ENCODE assay signal across 26 cellular contexts in genomic region chr11:102330226-102330625, GRCh38. TPM values are rescaled to one million over a fixed set of nuclear protein-coding genes. Genes with fewer than 3 reads are reported as not detected.
DNase-seq lines count a peak whose midpoint lies in the region; ATAC-seq and TF ChIP-seq lines count a peak whose summit lies in the region.
"Had no signal": no experiment of that assay in that cellular context is flagged by ENCODE, and none has a peak within 500 bp of the region (broad histone marks: within the 10 kb centered on the region; RNA-seq: fewer than 3 reads in every experiment).

No MANE protein-coding gene starts in this region.

- TF ChIP-seq POLR2A in IMR-90 (IDR thresholded peaks at IDR 0.05; ENCODE audit: low read depth, low read length): no peak

- H2BK20ac ChIP-seq in IMR-90 (ENCODE audit: low read depth, low read length): peak overlapping the region; percentile 47; the same call in 1 of the 2 replicates

- H3K9me3 ChIP-seq in CD4-positive, alpha-beta T cell (ENCODE audit: control insufficient read depth, low read length): no peaks in the 10 kb centered on the region
- no peaks in the 10 kb centered on the region for H3K9me3 ChIP-seq in IMR-90 (ENCODE audit: control insufficient read depth, insufficient read depth, low read length)
- H3K9me3 ChIP-seq: colonic mucosa, esophagus muscularis mucosa, gastroesophageal sphincter, right lobe of liver, stomach, tibial nerve had no signal

- no peak overlapping the region for H4K91ac ChIP-seq in IMR-90 (ENCODE audit: insufficient read depth, low read depth, low read length)

- H3K9me3 Mint-ChIP-seq in CD4-positive, alpha-beta T cell: no peaks in the 10 kb centered on the region
- H3K9me3 Mint-ChIP-seq in mesothelial cell of epicardium (no peaks in the 10 kb centered on the region), chondrocyte (ENCODE audit: low read depth) (no peaks in the 10 kb centered on the region)
- H3K9me3 Mint-ChIP-seq: endodermal cell; T-helper 1 cell treated with Interleukin-12 subunit alpha and Interleukin-12 subunit beta and Interleukin-4 antibody, amounts not matched to agents 30 μg/mL and 1 μg/mL, for 36 hours had no signal

- no peak overlapping the region for H4K5ac ChIP-seq in IMR-90 (ENCODE audit: low read depth, low read length)

- no peak overlapping the region for H3K27ac ChIP-seq in CD4-positive, alpha-beta T cell (ENCODE audit: low read depth, low read length)
- no peak overlapping the region for H3K27ac ChIP-seq in IMR-90 (ENCODE audit: insufficient read depth, low read length)
- H3K27ac ChIP-seq: colonic mucosa, esophagus muscularis mucosa, gastroesophageal sphincter, right lobe of liver, RWPE1, stomach had no signal

- no peaks in the 10 kb centered on the region for H4K20me1 ChIP-seq in IMR-90 (ENCODE audit: insufficient read depth, low read length)

- dilution Hi-C loops in IMR-90 (cut with HindIII; ENCODE audit: low sequenced_read_pairs, unreplicated experiment): no loop called here

- WGBS in IMR-90 (ENCODE audit: extremely low coverage in 2 of 2, insufficient read length in 1 of 2), 2 experiments: 100% methylated on average over 1 of the region's 1 CpG; no CpG with 5 or more reads in 1 of the 2 experiments

- TF ChIP-seq CTCF in AG10803 (conservative IDR thresholded peaks at IDR 0.05; ENCODE audit: low read length) (no peak), IMR-90 (conservative IDR thresholded peaks at IDR 0.05; ENCODE audit: low read depth, low read length) (no peak), mesothelial cell of epicardium (IDR thresholded peaks at IDR 0.05; ENCODE audit: unreplicated experiment) (no peak), chondrocyte (IDR thresholded peaks at IDR 0.05) (no peak)
- no peak for TF ChIP-seq CTCF in CD4-positive, alpha-beta T cell (IDR thresholded peaks at IDR 0.05)

- DNase-seq in AG10803 (ENCODE audit: low read depth) (peak; percentile 69), IMR-90 (peak; percentile 28), fibroblast of gingiva (ENCODE audit: low read depth) (peak; percentile 13), inferior parietal cortex (ENCODE audit: extremely low spot score) (no peak), mesothelial cell of epicardium (ENCODE audit: low spot score in 2 of 2, unreplicated experiment in 2 of 2) (no peak), GF-D8 (lab: John Stamatoyannopoulos, UW) (no peak), chondrocyte (ENCODE audit: low spot score) (no peak)
- DNase-seq in CD4-positive, alpha-beta T cell: no peak
- DNase-seq: activated CD4-positive, alpha-beta T cell treated with anti-CD3 and anti-CD28 coated beads for 4 hours; activated effector memory CD4-positive, alpha-beta T cell treated with anti-CD3 and anti-CD28 coated beads, Interleukin-2, amount 50 U/mL, for 16 hours; colonic mucosa; DMS53; endodermal cell; islet precursor cell; NCI-H1105 treated with DMSO at 0.1 percent for 48 hours; NCI-H2029 treated with DMSO at 0.1 percent for 48 hours; NCI-H82; right lobe of liver; stimulated activated CD4-positive, alpha-beta T cell treated with anti-CD3 and anti-CD28 coated beads, Interleukin-4, amount 100 ng/mL, for 4 hours; stomach had no signal

- peak overlapping the region; percentile 63 for H3K27ac Mint-ChIP-seq in CD4-positive, alpha-beta T cell
- H3K27ac Mint-ChIP-seq in mesothelial cell of epicardium: no peak overlapping the region
- no peak overlapping the region for H3K27ac Mint-ChIP-seq in chondrocyte (ENCODE audit: unreplicated experiment)
- H3K27ac Mint-ChIP-seq: endodermal cell had no signal

- in situ Hi-C loops in IMR-90 (cut with MboI; ENCODE audit: low sequenced_read_pairs): no loop called here

- H2AK9ac ChIP-seq in IMR-90 (replicated peaks; ENCODE audit: low read depth, low read length, poor library complexity): no peak overlapping the region

- peak overlapping the region; percentile 77; the same call in 1 of the 2 replicates for H3K18ac ChIP-seq in IMR-90 (ENCODE audit: low read depth, low read length)

- H2AK5ac ChIP-seq in IMR-90 (ENCODE audit: low read depth, low read length): no peak overlapping the region

- ATAC-seq in CD4-positive, alpha-beta T cell (ENCODE audit: poor library complexity): no peak
- ATAC-seq in IMR-90 (ENCODE audit: low read depth): peak; percentile 72
- ATAC-seq: gastroesophageal sphincter had no signal

- H2AFZ ChIP-seq in IMR-90 (replicated peaks; ENCODE audit: low read length, poor library complexity): no peak overlapping the region

- no peak overlapping the region for H3K4me3 ChIP-seq in AG10803 (ENCODE audit: low read length)
- H3K4me3 ChIP-seq in IMR-90 (ENCODE audit: insufficient read depth, low read depth, low read length): no peak overlapping the region
- H3K4me3 ChIP-seq: colonic mucosa, esophagus muscularis mucosa, gastroesophageal sphincter, right lobe of liver, stomach, tibial nerve had no signal

- no peak overlapping the region for H3K4me3 Mint-ChIP-seq in CD4-positive, alpha-beta T cell
- H3K4me3 Mint-ChIP-seq in mesothelial cell of epicardium (no peak overlapping the region), chondrocyte (ENCODE audit: unreplicated experiment) (no peak overlapping the region)
- H3K4me3 Mint-ChIP-seq: endodermal cell; T-helper 1 cell treated with Interleukin-12 subunit alpha and Interleukin-12 subunit beta and Interleukin-4 antibody, amounts not matched to agents 30 μg/mL and 1 μg/mL, for 36 hours had no signal

- no peak overlapping the region for H3K9ac ChIP-seq in IMR-90 (ENCODE audit: low read depth, low read length)

- CTCF ChIA-PET in CD4-positive, alpha-beta T cell (lab: Charles Lee): no interaction called here
- CTCF ChIA-PET in IMR-90 (lab: Yijun Ruan, JAX): no interaction called here

- H4K8ac ChIP-seq in IMR-90 (ENCODE audit: low read depth in 2 of 2, low read length in 2 of 2): no peak overlapping the region

- intact Hi-C loops in CD4-positive, alpha-beta T cell (cut with DNase I, micrococcal nuclease): no loop called here
- intact Hi-C loops in IMR-90 (cut with micrococcal nuclease): no loop called here

- H3K14ac ChIP-seq in IMR-90 (replicated peaks; ENCODE audit: low read depth, low read length): no peak overlapping the region

- H3K4me2 ChIP-seq in IMR-90 (ENCODE audit: low read depth, low read length): peak overlapping the region; percentile 61; the same call in 1 of the 2 replicates

- peaks cover 4% of the 10 kb centered on the region for H3K4me1 ChIP-seq in IMR-90 (ENCODE audit: control insufficient read depth, insufficient read depth, low read length)
- H3K4me1 ChIP-seq: colonic mucosa, esophagus muscularis mucosa, gastroesophageal sphincter, right lobe of liver, tibial nerve had no signal

- H3K36me3 ChIP-seq in IMR-90 (ENCODE audit: control insufficient read depth, insufficient read depth, low read length): no peaks in the 10 kb centered on the region
- H3K36me3 ChIP-seq: colonic mucosa had no signal

- H3K56ac ChIP-seq in IMR-90 (ENCODE audit: extremely low read depth, insufficient read depth, low read length): no peak overlapping the region

- H3K79me1 ChIP-seq in IMR-90 (ENCODE audit: low read depth in 1 of 2, low read length in 2 of 2): no peaks in the 10 kb centered on the region

- no peak overlapping the region for H3K23ac ChIP-seq in IMR-90 (ENCODE audit: low read depth, low read length)

- H3K27me3 Mint-ChIP-seq in CD4-positive, alpha-beta T cell: no peaks in the 10 kb centered on the region
- H3K27me3 Mint-ChIP-seq in mesothelial cell of epicardium (ENCODE audit: low read depth): no peaks in the 10 kb centered on the region
- H3K27me3 Mint-ChIP-seq in chondrocyte (ENCODE audit: low read depth): no peaks in the 10 kb centered on the region

- H2BK5ac ChIP-seq in IMR-90 (ENCODE audit: low read depth, low read length, poor library complexity, severe bottlenecking): peak overlapping the region; percentile 78

- H3K27me3 ChIP-seq in CD4-positive, alpha-beta T cell (ENCODE audit: control insufficient read depth, insufficient read depth, low read length): no peaks in the 10 kb centered on the region
- H3K27me3 ChIP-seq in IMR-90 (ENCODE audit: control insufficient read depth, insufficient read depth, low read length): no peaks in the 10 kb centered on the region
- H3K27me3 ChIP-seq: colonic mucosa, esophagus muscularis mucosa, gastroesophageal sphincter, right lobe of liver, stomach, tibial nerve had no signal

- H2BK120ac ChIP-seq in IMR-90 (ENCODE audit: low read depth, low read length): no peak overlapping the region

- BruUV-seq in IMR-90 (replicated peaks; lab: Mats Ljungman, UMichigan): no TSS peak

- TF ChIP-seq RAD21 in IMR-90 (IDR thresholded peaks at IDR 0.05; ENCODE audit: low read length): no peak

- peaks cover 91% of the 10 kb centered on the region for H3K36me3 Mint-ChIP-seq in CD4-positive, alpha-beta T cell (ENCODE audit: low read depth)
- H3K36me3 Mint-ChIP-seq in mesothelial cell of epicardium (no peaks in the 10 kb centered on the region), chondrocyte (ENCODE audit: low read depth) (no peaks in the 10 kb centered on the region)

- H3K9me1 ChIP-seq in IMR-90 (ENCODE audit: insufficient read depth, low read length): no peaks in the 10 kb centered on the region; the same call in 1 of the 2 replicates

- peaks cover 9% of the 10 kb centered on the region for H3K4me1 Mint-ChIP-seq in CD4-positive, alpha-beta T cell (ENCODE audit: low read depth)
- peaks cover 11% of the 10 kb centered on the region for H3K4me1 Mint-ChIP-seq in mesothelial cell of epicardium
- H3K4me1 Mint-ChIP-seq in chondrocyte (ENCODE audit: low read depth): peaks cover 9% of the 10 kb centered on the region

- POLR2A ChIA-PET in CD4-positive, alpha-beta T cell (lab: Charles Lee): no interaction called here
- POLR2A ChIA-PET in IMR-90 (lab: Charles Lee; ENCODE audit: unreplicated experiment): no interaction called here

- 0 out of 3 replicates have a peak overlapping the region, but pooled peaks have one; percentile 53 for H2BK15ac ChIP-seq in IMR-90 (ENCODE audit: low read depth, low read length)

- no peak overlapping the region for H3K4ac ChIP-seq in IMR-90 (ENCODE audit: low read depth, low read length)

TF ChIP-seq in IMR-90, 13 proteins besides CTCF, POLR2A, EP300 and RAD21 (continues in another document):
- no peak for TF ChIP-seq RFX5 (IDR thresholded peaks at IDR 0.05; ENCODE audit: low read depth, low read length)
- TF ChIP-seq MAFK (IDR thresholded peaks at IDR 0.05; ENCODE audit: low read depth, low read length): no peak

RNA-seq across cellular contexts. Expression of gene BIRC3, which starts 12.9 kb away (rescaled TPM):
- total RNA-seq in CD4-positive, alpha-beta T cell: 100 to 1,000 TPM; 115 to 124 TPM
- total RNA-seq in IMR-90 (2012; rRNA removed): 5.0 and 6.4 TPM in 2 replicates
- 1.3 and 2.2 TPM in 2 replicates for polyA plus RNA-seq in IMR-90 (2012; rRNA removed)
- 0.25 and 0.29 TPM in 2 replicates for polyA plus RNA-seq in IMR-90 (2012; cell fraction: cytosol; rRNA removed)
- polyA plus RNA-seq in IMR-90 (2012; cell fraction: nucleus; rRNA removed; ENCODE audit: low replicate concordance): 0.07 and 0.97 TPM in 2 replicates
- total RNA-seq in mesothelial cell of epicardium: 1.4 to 2.2 TPM (median 1.8 TPM) in 3 replicates
- 0.27 to 0.72 TPM (median 0.40 TPM) in 3 replicates for total RNA-seq in chondrocyte
- polyA plus RNA-seq: neural cell had no signal

RNA-seq across cellular contexts. Expression of gene BIRC2, which starts 16.8 kb away (rescaled TPM):
- 100 to 1,000 TPM; 107 to 109 TPM for total RNA-seq in CD4-positive, alpha-beta T cell
- 112 and 204 TPM in 2 replicates for total RNA-seq in IMR-90 (2012; rRNA removed)
- polyA plus RNA-seq in IMR-90 (2012; rRNA removed): 40.4 and 48.0 TPM in 2 replicates
- 9.2 and 19.6 TPM in 2 replicates for polyA plus RNA-seq in IMR-90 (2012; cell fraction: cytosol; rRNA removed)
- polyA plus RNA-seq in IMR-90 (2012; cell fraction: nucleus; rRNA removed; ENCODE audit: low replicate concordance): 8.4 and 78.2 TPM in 2 replicates
- 39.8 to 42.8 TPM (median 42.7 TPM) in 3 replicates for total RNA-seq in mesothelial cell of epicardium
- total RNA-seq in chondrocyte: 43.1 to 55.2 TPM (median 45.6 TPM) in 3 replicates

Comparison
In these comparisons a context has a peak if more than half of its experiments do, and no peak if none do; other contexts are left out.
1. DNase-seq: peak in AG10803 (single experiment), IMR-90 (single experiment) and fibroblast of gingiva (single experiment); none in CD4-positive, alpha-beta T cell (0 of 10), inferior parietal cortex (single experiment), mesothelial cell of epicardium (0 of 2), GF-D8 (single experiment) and chondrocyte (single experiment).
2. RNA of gene BIRC3, which starts 12.9 kb away (total RNA-seq): 115 to 124 TPM in CD4-positive, alpha-beta T cell; 5.0 to 6.4 TPM in IMR-90, 1.4 to 2.2 TPM in mesothelial cell of epicardium and 0.27 to 0.72 TPM in chondrocyte; every median in the first group is over 10 times any median in the second.